ENCODE assay signal across 8 cellular contexts in genomic region chr20:2663887-2664719, GRCh38. TPM values are rescaled to one million over a fixed set of nuclear protein-coding genes. Genes with fewer than 3 reads are reported as not detected.
A peak's percentile ranks its signal among the peaks of the same experiment; 100 is the strongest.
DNase-seq lines count a peak whose midpoint lies in the region; ATAC-seq and TF ChIP-seq lines count a peak whose summit lies in the region.

TSS of gene IDH3B (minus strand) at chr20:2664216. CDS start at chr20:2664188, 28 bp downstream.

- WGBS in lower leg skin, 2 donors = 7 to 11% methylated on average over 49 of the region's 49 CpGs

- H3K36me3 Mint-ChIP-seq in activated CD4-positive, alpha-beta memory T cell treated with anti-CD3 and anti-CD28 coated beads, Interleukin-2, amount 10 ng/mL, durations not matched to agents 7 days and 5 days (ENCODE audit: low read depth) = peaks cover 30% of the 10 kb centered on the region

- H3K4me3 ChIP-seq in duodenal mucosa (ENCODE audit: low read depth in 1 of 2, low read length in 2 of 2) (peak within 1 kb of the TSS; percentile 96 to 97), lower leg skin (ENCODE audit: low read depth, poor library complexity, severe bottlenecking) (peak within 1 kb of the TSS; percentile 67)

- H3K4me3 Mint-ChIP-seq in activated CD4-positive, alpha-beta memory T cell treated with anti-CD3 and anti-CD28 coated beads, Interleukin-2, amount 10 ng/mL, durations not matched to agents 7 days and 5 days = peak within 1 kb of the TSS; percentile 84

- TF ChIP-seq POLR2A in lower leg skin (IDR thresholded peaks at IDR 0.05) = peak in 1 of 2 donors; percentile 52

- H3K9me3 Mint-ChIP-seq in activated CD4-positive, alpha-beta memory T cell treated with anti-CD3 and anti-CD28 coated beads, Interleukin-2, amount 10 ng/mL, durations not matched to agents 7 days and 5 days = no peaks in the 10 kb centered on the region

- intact Hi-C loops in lower leg skin (cut with DNase I; ENCODE audit: low total_unique reads) = no loop called here

- H3K27me3 Mint-ChIP-seq in activated CD4-positive, alpha-beta memory T cell treated with anti-CD3 and anti-CD28 coated beads, Interleukin-2, amount 10 ng/mL, durations not matched to agents 7 days and 5 days = peaks cover 8% of the 10 kb centered on the region

- CTCF ChIA-PET in activated CD4-positive, alpha-beta memory T cell treated with anti-CD3 and anti-CD28 coated beads, Interleukin-2, amount 10 ng/mL, durations not matched to agents 7 days and 5 days (lab: Charles Lee) = interaction anchor here (0.8 to 2.6 kb wide), 5 partner anchors 10 to 142 kb away, joined by 3 to 18 read pairs (median 3); partner anchors contain the start of gene NOP56

- ATAC-seq in GM19395 (IDR thresholded peaks at IDR 0.05; ENCODE audit: unreplicated experiment) = peak; percentile 84
- peak; percentile 56 for ATAC-seq in HG03575 (IDR thresholded peaks at IDR 0.05; ENCODE audit: extremely low read depth, insufficient number of reproducible peaks, low FRiP score, unreplicated experiment)

- H3K4me1 Mint-ChIP-seq in activated CD4-positive, alpha-beta memory T cell treated with anti-CD3 and anti-CD28 coated beads, Interleukin-2, amount 10 ng/mL, durations not matched to agents 7 days and 5 days = peaks cover 34% of the 10 kb centered on the region

- H3K27ac ChIP-seq in C4-2B (peak within 1 kb of the TSS; percentile 84), duodenal mucosa (ENCODE audit: low read depth, low read length) (peak within 1 kb of the TSS; percentile 90)

- DNase-seq in NCI-H82 treated with DMSO at 0.1 percent for 48 hours (lab: John Stamatoyannopoulos, UW; ENCODE audit: unreplicated experiment) (peak; percentile 68), lower leg skin (ENCODE audit: low spot score in 2 of 2) (peak; percentile 94 to 99)
- peak; percentile 95 for DNase-seq in activated CD4-positive, alpha-beta memory T cell treated with anti-CD3 and anti-CD28 coated beads, Interleukin-2, amount 10 ng/mL, durations not matched to agents 7 days and 5 days
- peak; percentile 83 to 89 for DNase-seq in stimulated activated CD4-positive, alpha-beta T cell treated with anti-CD3 and anti-CD28 coated beads, Interleukin-4, amount 100 ng/mL, for 48 hours (ENCODE audit: low read depth in 2 of 2)

- TF ChIP-seq CTCF in C4-2B (conservative IDR thresholded peaks at IDR 0.05) (no peak), lower leg skin (IDR thresholded peaks at IDR 0.05) (no peak)

- peak within 1 kb of the TSS; percentile 87 to 89 for H3K9ac ChIP-seq in duodenal mucosa (ENCODE audit: low read depth in 1 of 2, low read length in 2 of 2)

- H3K9me3 ChIP-seq in duodenal mucosa (ENCODE audit: control insufficient read depth in 1 of 2, low read length in 2 of 2) = no peaks in the 10 kb centered on the region

- H3K27me3 ChIP-seq in duodenal mucosa (ENCODE audit: control insufficient read depth in 1 of 2, insufficient read depth in 2 of 2, low read length in 2 of 2) = no peaks in the 10 kb centered on the region

- POLR2A ChIA-PET in activated CD4-positive, alpha-beta memory T cell treated with anti-CD3 and anti-CD28 coated beads, Interleukin-2, amount 10 ng/mL, durations not matched to agents 7 days and 5 days (lab: Charles Lee) = interaction anchor here (0.7 to 9.3 kb wide), 14 partner anchors 9 to 210 kb away, joined by 3 to 199 read pairs (median 6); partner anchors contain the start of genes NOP56, PCED1A, PTPRA and SNRPB

- peak within 1 kb of the TSS; percentile 95 for H3K27ac Mint-ChIP-seq in activated CD4-positive, alpha-beta memory T cell treated with anti-CD3 and anti-CD28 coated beads, Interleukin-2, amount 10 ng/mL, durations not matched to agents 7 days and 5 days

- peaks cover 13 to 14% of the 10 kb centered on the region in 2 donors for H3K4me1 ChIP-seq in duodenal mucosa (ENCODE audit: control insufficient read depth in 1 of 2, insufficient read depth in 2 of 2, low read length in 2 of 2)

- peaks cover 22 to 32% of the 10 kb centered on the region in 2 donors for H3K36me3 ChIP-seq in duodenal mucosa (ENCODE audit: control insufficient read depth in 1 of 2, insufficient read depth in 2 of 2, low read length in 2 of 2)

RNA-seq across cellular contexts. Expression of gene IDH3B, which starts in this region (rescaled TPM):
- 10 to 100 TPM; 78.8 to 82.2 TPM for total RNA-seq in activated CD4-positive, alpha-beta memory T cell treated with anti-CD3 and anti-CD28 coated beads, Interleukin-2, amount 10 ng/mL, durations not matched to agents 7 days and 5 days
- total RNA-seq in lower leg skin = 100 to 1,000 TPM; 121 to 151 (median 126) TPM

Comparison
In these comparisons a context has a peak if more than half of its experiments do, and no peak if none do; other contexts are left out.
1. Peak in every context shown above with its lines: DNase-seq, ATAC-seq, H3K4me3 ChIP-seq and H3K27ac ChIP-seq.